Comparison of ENCODE assay signal across 11 cellular contexts in genomic region chr1:174976436-174977107, GRCh38. TPM values are rescaled to one million over a fixed set of nuclear protein-coding genes. Genes with fewer than 3 reads are reported as not detected.
DNase-seq lines count a peak whose midpoint lies in the region; TF ChIP-seq lines count a peak whose summit lies in the region.
"Had no signal": no experiment of that assay in that cellular context is flagged by ENCODE, and none has a peak within 500 bp of the region (broad histone marks: within the 10 kb centered on the region; RNA-seq: fewer than 3 reads in every experiment).

No MANE protein-coding gene starts in this region.

- no peaks in the 10 kb centered on the region for H3K9me3 ChIP-seq in CD8-positive, alpha-beta memory T cell (ENCODE audit: low read length)
- no peaks in the 10 kb centered on the region for H3K9me3 ChIP-seq in MG63
- H3K9me3 ChIP-seq in mesenchymal stem cell (ENCODE audit: control insufficient read depth, low read length), result no peaks in the 10 kb centered on the region

- no peak overlapping the region for H4K8ac ChIP-seq in mesenchymal stem cell (ENCODE audit: low read length)

- no peak overlapping the region for H3K4me3 ChIP-seq in CD8-positive, alpha-beta memory T cell (ENCODE audit: low read length)
- H3K4me3 ChIP-seq in MG63 (no peak overlapping the region), choroid plexus epithelial cell (ENCODE audit: low read depth, low read length) (no peak overlapping the region), mesenchymal stem cell (ENCODE audit: insufficient read depth in 1 of 2, low read depth in 1 of 2, low read length in 2 of 2) (no peak overlapping the region)

- POLR2A ChIA-PET in CD8-positive, alpha-beta memory T cell (lab: Charles Lee), result interaction anchor here (0.7 to 2.9 kb wide), 2 partner anchors 8 to 22 kb away, joined by 3 to 9 read pairs; no protein-coding TSS in a partner anchor

- no peak overlapping the region for H3K4me3 Mint-ChIP-seq in CD8-positive, alpha-beta memory T cell
- H3K4me3 Mint-ChIP-seq: dendritic cell treated with granulocyte-macrophage colony-stimulating factor and Interleukin-4, amounts not matched to agents 40 ng/mL and 50 ng/mL, for 4 days had no signal

- no peak for DNase-seq in CD8-positive, alpha-beta memory T cell
- peak; percentile 62 for DNase-seq in MG63
- peak; percentile 77 for DNase-seq in choroid plexus epithelial cell (ENCODE audit: low read depth)
- DNase-seq in mesenchymal stem cell, result peak; percentile 53
- no peak for DNase-seq in DMS79 treated with DMSO at 0.1 percent for 48 hours (lab: John Stamatoyannopoulos, UW)
- DNase-seq in cerebellar cortex (ENCODE audit: low spot score), result no peak
- DNase-seq in NCI-H1092 (lab: John Stamatoyannopoulos, UW), result no peak
- no peak for DNase-seq in NCI-H69 (lab: John Stamatoyannopoulos, UW)
- DNase-seq: NCI-H1048, SHP77 treated with DMSO at 0.1 percent for 48 hours had no signal

- H3K27ac ChIP-seq in CD8-positive, alpha-beta memory T cell (ENCODE audit: low read depth, low read length), result no peak overlapping the region
- H3K27ac ChIP-seq in mesenchymal stem cell (ENCODE audit: low read length, poor library complexity, severe bottlenecking), result peak overlapping the region; percentile 55

- no peak overlapping the region for H3K23ac ChIP-seq in mesenchymal stem cell (ENCODE audit: low read length in 2 of 2)

- H3K79me1 ChIP-seq in mesenchymal stem cell (replicated peaks; ENCODE audit: low read length, poor library complexity, severe bottlenecking), result no peaks in the 10 kb centered on the region

- CTCF ChIA-PET in CD8-positive, alpha-beta memory T cell (lab: Charles Lee), result interaction anchor here (0.8 to 1.5 kb wide), 3 partner anchors 8 to 55 kb away, joined by 3 to 4 read pairs (median 3); no protein-coding TSS in a partner anchor

- no peak overlapping the region for H4K91ac ChIP-seq in mesenchymal stem cell (ENCODE audit: low read length)

- no peak overlapping the region for H2BK15ac ChIP-seq in mesenchymal stem cell (ENCODE audit: low read depth, poor library complexity, severe bottlenecking)

- no peak overlapping the region for H3K4me2 ChIP-seq in mesenchymal stem cell (ENCODE audit: low read length, poor library complexity, severe bottlenecking)

- H2AFZ ChIP-seq in mesenchymal stem cell (ENCODE audit: low read depth, low read length), result no peak overlapping the region

- H3K27me3 ChIP-seq in CD8-positive, alpha-beta memory T cell (ENCODE audit: insufficient read depth, low read length, poor library complexity, severe bottlenecking), result no peaks in the 10 kb centered on the region
- H3K27me3 ChIP-seq in MG63 (no peaks in the 10 kb centered on the region), mesenchymal stem cell (ENCODE audit: control insufficient read depth in 1 of 2, insufficient read depth in 1 of 2, low read length in 2 of 2) (no peaks in the 10 kb centered on the region)

- H3K27ac Mint-ChIP-seq in CD8-positive, alpha-beta memory T cell, result peak overlapping the region in 7 of 8 donors; percentile 10 to 77 (median 44)
- H3K27ac Mint-ChIP-seq: dendritic cell treated with granulocyte-macrophage colony-stimulating factor and Interleukin-4, amounts not matched to agents 40 ng/mL and 50 ng/mL, for 4 days had no signal

- no peak overlapping the region for H2BK5ac ChIP-seq in mesenchymal stem cell (ENCODE audit: low read depth, low read length, poor library complexity, severe bottlenecking)

- H3K36me3 Mint-ChIP-seq in CD8-positive, alpha-beta memory T cell, result peaks cover 34 to 86% (median 52%) of the 10 kb centered on the region in 3 donors

- no peak overlapping the region for H2BK12ac ChIP-seq in mesenchymal stem cell (ENCODE audit: low read length in 2 of 2)

- H3K27me3 Mint-ChIP-seq in CD8-positive, alpha-beta memory T cell, result peaks cover 0 to 1% of the 10 kb centered on the region in 2 donors
- H3K27me3 Mint-ChIP-seq: dendritic cell treated with granulocyte-macrophage colony-stimulating factor and Interleukin-4, amounts not matched to agents 40 ng/mL and 50 ng/mL, for 4 days had no signal

- no peak overlapping the region for H3K4ac ChIP-seq in mesenchymal stem cell (ENCODE audit: low read depth in 1 of 2, low read length in 2 of 2)

- H3K4me1 Mint-ChIP-seq in CD8-positive, alpha-beta memory T cell, result peaks cover 45 to 72% (median 68%) of the 10 kb centered on the region in 3 donors

- H3K9ac ChIP-seq in mesenchymal stem cell (ENCODE audit: low read length), result peak overlapping the region; percentile 25

- H3K14ac ChIP-seq in mesenchymal stem cell (ENCODE audit: low read length in 2 of 2), result no peak overlapping the region

- H2AK5ac ChIP-seq in mesenchymal stem cell (ENCODE audit: low read length, severe bottlenecking), result no peak overlapping the region

- no peaks in the 10 kb centered on the region for H3K9me3 Mint-ChIP-seq in CD8-positive, alpha-beta memory T cell
- H3K9me3 Mint-ChIP-seq: dendritic cell treated with granulocyte-macrophage colony-stimulating factor and Interleukin-4, amounts not matched to agents 40 ng/mL and 50 ng/mL, for 4 days had no signal

- H3K36me3 ChIP-seq in CD8-positive, alpha-beta memory T cell (ENCODE audit: insufficient read depth, low read length), result peaks cover 5% of the 10 kb centered on the region
- no peaks in the 10 kb centered on the region for H3K36me3 ChIP-seq in MG63
- H3K36me3 ChIP-seq in mesenchymal stem cell (ENCODE audit: control insufficient read depth in 1 of 2, insufficient read depth in 2 of 2, low read depth in 1 of 2, low read length in 2 of 2), result peaks cover 0 to 3% of the 10 kb centered on the region in 2 experiments

- H3K18ac ChIP-seq in mesenchymal stem cell (ENCODE audit: low read depth in 1 of 2, low read length in 2 of 2), result no peak overlapping the region

- TF ChIP-seq CTCF in choroid plexus epithelial cell (conservative IDR thresholded peaks at IDR 0.05; ENCODE audit: low read depth, low read length), result no peak

- peaks cover 20% of the 10 kb centered on the region for H3K4me1 ChIP-seq in CD8-positive, alpha-beta memory T cell (ENCODE audit: insufficient read depth, low read length)
- peaks cover 2% of the 10 kb centered on the region for H3K4me1 ChIP-seq in mesenchymal stem cell (ENCODE audit: control insufficient read depth, insufficient read depth, low read depth, low read length)

- WGBS in mesenchymal stem cell, result 97% methylated on average over 3 of the region's 4 CpGs

- no peak overlapping the region for H2BK120ac ChIP-seq in mesenchymal stem cell (ENCODE audit: low read depth, low read length)

RNA-seq across cellular contexts. Expression of gene CACYBP, which starts 23.2 kb away (rescaled TPM):
- 100 to 1,000 TPM; 345 to 372 TPM for total RNA-seq in CD8-positive, alpha-beta memory T cell
- polyA plus RNA-seq in CD8-positive, alpha-beta memory T cell, result 166 TPM
- total RNA-seq in MG63 (2014; rRNA removed; shearing (Covaris generic); ENCODE audit: low replicate concordance), result 423 and 980 TPM in 2 replicates
- polyA plus RNA-seq in mesenchymal stem cell (2013, experiment 1 of 2), result 39.3 TPM
- polyA plus RNA-seq in mesenchymal stem cell (2013, experiment 2 of 2), result 39.0 TPM

RNA-seq across cellular contexts. Expression of gene MRPS14, which starts 46.7 kb away (rescaled TPM):
- total RNA-seq in CD8-positive, alpha-beta memory T cell, result 10 to 100 TPM; 41.0 to 41.4 TPM
- 49.4 TPM for polyA plus RNA-seq in CD8-positive, alpha-beta memory T cell
- total RNA-seq in MG63 (2014; rRNA removed; shearing (Covaris generic); ENCODE audit: low replicate concordance), result 13.3 and 22.5 TPM in 2 replicates
- 41.8 TPM for polyA plus RNA-seq in mesenchymal stem cell (2013, experiment 1 of 2)
- polyA plus RNA-seq in mesenchymal stem cell (2013, experiment 2 of 2), result 43.5 TPM

Comparison
In these comparisons a context has a peak if more than half of its experiments do, and no peak if none do; other contexts are left out.
1. DNase-seq: peak in MG63 (single experiment), choroid plexus epithelial cell (single experiment) and mesenchymal stem cell (single experiment); none in CD8-positive, alpha-beta memory T cell (0 of 5), DMS79 treated with DMSO at 0.1 percent for 48 hours (single experiment), cerebellar cortex (single experiment), NCI-H1092 (single experiment) and NCI-H69 (single experiment).